In genomic region chr19:2494084-2494446, GRCh38 we compare ENCODE assay signal across 8 cellular contexts. TPM values are rescaled to one million over a fixed set of nuclear protein-coding genes. Genes with fewer than 3 reads are reported as not detected.
A peak's percentile ranks its signal among the peaks of the same experiment; 100 is the strongest.
DNase-seq lines count a peak whose midpoint lies in the region; ATAC-seq and TF ChIP-seq lines count a peak whose summit lies in the region.

No MANE protein-coding gene starts in this region.

- H3K27me3 Mint-ChIP-seq in CD4-positive, CD25-positive, alpha-beta regulatory T cell = peaks cover 36% of the 10 kb centered on the region
- H3K27me3 Mint-ChIP-seq in neural progenitor cell (ENCODE audit: insufficient read depth, low read depth) = peaks cover 42% of the 10 kb centered on the region

- no peak for DNase-seq in CD4-positive, CD25-positive, alpha-beta regulatory T cell
- DNase-seq in NCI-H69 (lab: John Stamatoyannopoulos, UW) = peak; percentile 13
- no peak for DNase-seq in neural progenitor cell (ENCODE audit: low spot score)

- H3K4me2 ChIP-seq in neural progenitor cell = peak overlapping the region; percentile 79

- peaks cover 19% of the 10 kb centered on the region for H3F3A ChIP-seq in neural progenitor cell (ENCODE audit: low read depth)

- H3K79me2 ChIP-seq in neural progenitor cell (ENCODE audit: low read depth) = no peaks in the 10 kb centered on the region

- H3K36me3 Mint-ChIP-seq in CD4-positive, CD25-positive, alpha-beta regulatory T cell = no peaks in the 10 kb centered on the region
- no peaks in the 10 kb centered on the region for H3K36me3 Mint-ChIP-seq in neural progenitor cell

- peaks cover 12% of the 10 kb centered on the region for H3K27me3 ChIP-seq in CD4-positive, CD25-positive, alpha-beta regulatory T cell (ENCODE audit: control insufficient read depth, insufficient read depth, low read length)
- H3K27me3 ChIP-seq in duodenal mucosa (ENCODE audit: control insufficient read depth in 1 of 2, insufficient read depth in 2 of 2, low read length in 2 of 2) (peaks cover 0 to 6% of the 10 kb centered on the region in 2 donors), neural progenitor cell (peaks cover 73% of the 10 kb centered on the region)

- H3K9ac ChIP-seq in duodenal mucosa (ENCODE audit: low read depth in 1 of 2, low read length in 2 of 2) = peak overlapping the region; percentile 69 to 88
- no peak overlapping the region for H3K9ac ChIP-seq in neural progenitor cell

- no peak for TF ChIP-seq CTCF in neural progenitor cell (IDR thresholded peaks at IDR 0.05)

- peak overlapping the region; percentile 78 to 90 (median 84) for H3K4me3 Mint-ChIP-seq in CD4-positive, CD25-positive, alpha-beta regulatory T cell
- peak overlapping the region; percentile 81 for H3K4me3 Mint-ChIP-seq in neural progenitor cell

- no peak overlapping the region for H2AFZ ChIP-seq in neural progenitor cell (replicated peaks)

- H3K9me3 ChIP-seq in CD4-positive, CD25-positive, alpha-beta regulatory T cell (ENCODE audit: control insufficient read depth in 2 of 2, low read length in 2 of 2) = no peaks in the 10 kb centered on the region
- H3K9me3 ChIP-seq in duodenal mucosa (ENCODE audit: control insufficient read depth in 1 of 2, low read length in 2 of 2) = no peaks in the 10 kb centered on the region
- H3K9me3 ChIP-seq in neural progenitor cell (ENCODE audit: low read depth) = no peaks in the 10 kb centered on the region

- no peaks in the 10 kb centered on the region for H3K9me3 Mint-ChIP-seq in CD4-positive, CD25-positive, alpha-beta regulatory T cell
- peaks cover 4% of the 10 kb centered on the region for H3K9me3 Mint-ChIP-seq in neural progenitor cell

- no peak overlapping the region for H3K27ac ChIP-seq in CD4-positive, CD25-positive, alpha-beta regulatory T cell (ENCODE audit: insufficient read depth, low read length, poor library complexity, severe bottlenecking)
- no peak overlapping the region for H3K27ac ChIP-seq in duodenal mucosa (ENCODE audit: low read depth, low read length)
- no peak overlapping the region for H3K27ac ChIP-seq in neural progenitor cell

- H3K27ac Mint-ChIP-seq in CD4-positive, CD25-positive, alpha-beta regulatory T cell = no peak overlapping the region
- no peak overlapping the region for H3K27ac Mint-ChIP-seq in neural progenitor cell

- peaks cover 27% of the 10 kb centered on the region for H3K4me1 ChIP-seq in CD4-positive, CD25-positive, alpha-beta regulatory T cell (ENCODE audit: control insufficient read depth, insufficient read depth, low read length, poor library complexity, severe bottlenecking)
- H3K4me1 ChIP-seq in duodenal mucosa (ENCODE audit: control insufficient read depth in 1 of 2, insufficient read depth in 2 of 2, low read length in 2 of 2) (peaks cover 33 to 46% of the 10 kb centered on the region in 2 donors), neural progenitor cell (peaks cover 8% of the 10 kb centered on the region)

- ATAC-seq in CD4-positive, CD25-positive, alpha-beta regulatory T cell (ENCODE audit: low read depth in 2 of 2) = no peak
- ATAC-seq in GM19397 (IDR thresholded peaks at IDR 0.05; ENCODE audit: unreplicated experiment) (no peak), HG03159 (IDR thresholded peaks at IDR 0.05; ENCODE audit: unreplicated experiment) (no peak), GM18909 (IDR thresholded peaks at IDR 0.05; ENCODE audit: poor library complexity, unreplicated experiment) (no peak), GM21367 (IDR thresholded peaks at IDR 0.05; ENCODE audit: unreplicated experiment) (no peak)

- H3K4me1 Mint-ChIP-seq in CD4-positive, CD25-positive, alpha-beta regulatory T cell = peaks cover 0 to 40% (median 24%) of the 10 kb centered on the region in 4 donors
- H3K4me1 Mint-ChIP-seq in neural progenitor cell = peaks cover 32% of the 10 kb centered on the region

- no peak overlapping the region for H3K4me3 ChIP-seq in CD4-positive, CD25-positive, alpha-beta regulatory T cell (ENCODE audit: low read depth, low read length)
- H3K4me3 ChIP-seq in duodenal mucosa (ENCODE audit: low read depth in 1 of 2, low read length in 2 of 2) = peak overlapping the region; percentile 73 to 79
- peak overlapping the region; percentile 56 for H3K4me3 ChIP-seq in neural progenitor cell

- no peaks in the 10 kb centered on the region for H3K36me3 ChIP-seq in CD4-positive, CD25-positive, alpha-beta regulatory T cell (ENCODE audit: control insufficient read depth, insufficient read depth, low read length)
- H3K36me3 ChIP-seq in duodenal mucosa (ENCODE audit: control insufficient read depth in 1 of 2, insufficient read depth in 2 of 2, low read length in 2 of 2) (no peaks in the 10 kb centered on the region), neural progenitor cell (no peaks in the 10 kb centered on the region)

- H4K20me1 ChIP-seq in neural progenitor cell (ENCODE audit: low read depth) = no peaks in the 10 kb centered on the region

RNA-seq across cellular contexts. Expression of gene GADD45B, which starts 18.1 kb away (rescaled TPM):
- 191 TPM for total RNA-seq in CD4-positive, CD25-positive, alpha-beta regulatory T cell
- 10 to 100 TPM; 53.4 to 70.2 (median 63.3) TPM for polyA plus RNA-seq in CD4-positive, CD25-positive, alpha-beta regulatory T cell
- 3.9 and 6.2 TPM in 2 replicates for total RNA-seq in neural progenitor cell (ENCODE audit: low replicate concordance)

RNA-seq across cellular contexts. Expression of gene LMNB2, which starts 37.3 kb away (rescaled TPM):
- 16.0 TPM for total RNA-seq in CD4-positive, CD25-positive, alpha-beta regulatory T cell
- polyA plus RNA-seq in CD4-positive, CD25-positive, alpha-beta regulatory T cell = 1 to 10 TPM; 3.8 to 7.5 (median 4.8) TPM
- 78.0 and 246 TPM in 2 replicates for total RNA-seq in neural progenitor cell (ENCODE audit: low replicate concordance)

Comparison
In these comparisons a context has a peak if more than half of its experiments do, and no peak if none do; other contexts are left out.
1. RNA of gene GADD45B, which starts 18.1 kb away (total RNA-seq): 191 TPM in CD4-positive, CD25-positive, alpha-beta regulatory T cell (single experiment); 3.9 to 6.2 TPM in neural progenitor cell; every median in the first group is over 10 times any median in the second.